In the genomic region with DNA sequence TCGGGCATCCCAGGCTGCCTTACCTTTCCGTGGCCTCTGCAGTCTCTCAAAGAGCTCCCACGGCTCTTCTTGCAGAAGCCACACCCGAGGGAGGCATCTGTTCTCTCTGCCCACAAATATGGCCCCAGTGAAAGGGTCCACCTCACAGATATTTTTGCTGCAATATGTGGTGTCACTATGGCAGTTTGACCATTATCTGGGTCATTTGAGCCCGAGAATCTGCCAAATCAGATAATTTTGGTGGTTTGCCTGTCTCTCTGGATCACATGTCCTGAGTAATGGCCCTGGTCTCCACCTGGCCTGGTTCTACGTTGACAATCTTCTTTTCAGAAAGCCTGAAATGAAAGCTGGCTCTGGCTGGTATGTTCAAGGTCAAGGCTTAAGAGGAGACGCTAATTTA, we compare ENCODE assay signal across 1 cellular context.
TF ChIP-seq lines count a peak whose summit lies in the region.

No MANE protein-coding gene starts in this region.

TF ChIP-seq in K562, 482 proteins besides CTCF, POLR2A, EP300 and RAD21 (continued from another document and continues in another):
- TF ChIP-seq, protein P1, sequence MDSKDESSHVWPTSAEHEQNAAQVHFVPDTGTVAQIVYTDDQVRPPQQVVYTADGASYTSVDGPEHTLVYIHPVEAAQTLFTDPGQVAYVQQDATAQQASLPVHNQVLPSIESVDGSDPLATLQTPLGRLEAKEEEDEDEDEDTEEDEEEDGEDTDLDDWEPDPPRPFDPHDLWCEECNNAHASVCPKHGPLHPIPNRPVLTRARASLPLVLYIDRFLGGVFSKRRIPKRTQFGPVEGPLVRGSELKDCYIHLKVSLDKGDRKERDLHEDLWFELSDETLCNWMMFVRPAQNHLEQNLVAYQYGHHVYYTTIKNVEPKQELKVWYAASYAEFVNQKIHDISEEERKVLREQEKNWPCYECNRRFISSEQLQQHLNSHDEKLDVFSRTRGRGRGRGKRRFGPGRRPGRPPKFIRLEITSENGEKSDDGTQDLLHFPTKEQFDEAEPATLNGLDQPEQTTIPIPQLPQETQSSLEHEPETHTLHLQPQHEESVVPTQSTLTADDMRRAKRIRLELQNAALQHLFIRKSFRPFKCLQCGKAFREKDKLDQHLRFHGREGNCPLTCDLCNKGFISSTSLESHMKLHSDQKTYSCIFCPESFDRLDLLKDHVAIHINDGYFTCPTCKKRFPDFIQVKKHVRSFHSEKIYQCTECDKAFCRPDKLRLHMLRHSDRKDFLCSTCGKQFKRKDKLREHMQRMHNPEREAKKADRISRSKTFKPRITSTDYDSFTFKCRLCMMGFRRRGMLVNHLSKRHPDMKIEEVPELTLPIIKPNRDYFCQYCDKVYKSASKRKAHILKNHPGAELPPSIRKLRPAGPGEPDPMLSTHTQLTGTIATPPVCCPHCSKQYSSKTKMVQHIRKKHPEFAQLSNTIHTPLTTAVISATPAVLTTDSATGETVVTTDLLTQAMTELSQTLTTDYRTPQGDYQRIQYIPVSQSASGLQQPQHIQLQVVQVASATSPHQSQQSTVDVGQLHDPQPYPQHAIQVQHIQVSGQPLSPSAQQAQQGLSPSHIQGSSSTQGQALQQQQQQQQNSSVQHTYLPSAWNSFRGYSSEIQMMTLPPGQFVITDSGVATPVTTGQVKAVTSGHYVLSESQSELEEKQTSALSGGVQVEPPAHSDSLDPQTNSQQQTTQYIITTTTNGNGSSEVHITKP (IDR thresholded peaks at IDR 0.05; ENCODE audit: partially characterized antibody): peak; percentile 41
- TF ChIP-seq, protein P2, sequence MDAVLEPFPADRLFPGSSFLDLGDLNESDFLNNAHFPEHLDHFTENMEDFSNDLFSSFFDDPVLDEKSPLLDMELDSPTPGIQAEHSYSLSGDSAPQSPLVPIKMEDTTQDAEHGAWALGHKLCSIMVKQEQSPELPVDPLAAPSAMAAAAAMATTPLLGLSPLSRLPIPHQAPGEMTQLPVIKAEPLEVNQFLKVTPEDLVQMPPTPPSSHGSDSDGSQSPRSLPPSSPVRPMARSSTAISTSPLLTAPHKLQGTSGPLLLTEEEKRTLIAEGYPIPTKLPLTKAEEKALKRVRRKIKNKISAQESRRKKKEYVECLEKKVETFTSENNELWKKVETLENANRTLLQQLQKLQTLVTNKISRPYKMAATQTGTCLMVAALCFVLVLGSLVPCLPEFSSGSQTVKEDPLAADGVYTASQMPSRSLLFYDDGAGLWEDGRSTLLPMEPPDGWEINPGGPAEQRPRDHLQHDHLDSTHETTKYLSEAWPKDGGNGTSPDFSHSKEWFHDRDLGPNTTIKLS (IDR thresholded peaks at IDR 0.05; ENCODE audit: borderline replicate concordance, low read depth): no peak
- TF ChIP-seq, protein P3, sequence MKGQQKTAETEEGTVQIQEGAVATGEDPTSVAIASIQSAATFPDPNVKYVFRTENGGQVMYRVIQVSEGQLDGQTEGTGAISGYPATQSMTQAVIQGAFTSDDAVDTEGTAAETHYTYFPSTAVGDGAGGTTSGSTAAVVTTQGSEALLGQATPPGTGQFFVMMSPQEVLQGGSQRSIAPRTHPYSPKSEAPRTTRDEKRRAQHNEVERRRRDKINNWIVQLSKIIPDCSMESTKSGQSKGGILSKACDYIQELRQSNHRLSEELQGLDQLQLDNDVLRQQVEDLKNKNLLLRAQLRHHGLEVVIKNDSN (CRISPR knock-in tag; IDR thresholded peaks at IDR 0.05): peak; percentile 60; the same call in 1 of the 2 replicates
- TF ChIP-seq, protein P4, sequence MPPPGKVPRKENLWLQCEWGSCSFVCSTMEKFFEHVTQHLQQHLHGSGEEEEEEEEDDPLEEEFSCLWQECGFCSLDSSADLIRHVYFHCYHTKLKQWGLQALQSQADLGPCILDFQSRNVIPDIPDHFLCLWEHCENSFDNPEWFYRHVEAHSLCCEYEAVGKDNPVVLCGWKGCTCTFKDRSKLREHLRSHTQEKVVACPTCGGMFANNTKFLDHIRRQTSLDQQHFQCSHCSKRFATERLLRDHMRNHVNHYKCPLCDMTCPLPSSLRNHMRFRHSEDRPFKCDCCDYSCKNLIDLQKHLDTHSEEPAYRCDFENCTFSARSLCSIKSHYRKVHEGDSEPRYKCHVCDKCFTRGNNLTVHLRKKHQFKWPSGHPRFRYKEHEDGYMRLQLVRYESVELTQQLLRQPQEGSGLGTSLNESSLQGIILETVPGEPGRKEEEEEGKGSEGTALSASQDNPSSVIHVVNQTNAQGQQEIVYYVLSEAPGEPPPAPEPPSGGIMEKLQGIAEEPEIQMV (tag; conservative IDR thresholded peaks at IDR 0.05; ENCODE audit: low read depth): no peak
- TF ChIP-seq KLF1 (tag; IDR thresholded peaks at IDR 0.05) (peak; percentile 78), HNRNPLL (IDR thresholded peaks at IDR 0.05; ENCODE audit: low read depth, low read length, poor library complexity, severe bottlenecking) (no peak), CBFA2T2 (conservative IDR thresholded peaks at IDR 0.05) (peak; percentile 62), ZBTB7A (IDR thresholded peaks at IDR 0.05; ENCODE audit: borderline replicate concordance, control insufficient read depth, low read depth, low read length) (peak; percentile 41; the same call in 1 of the 2 replicates), JUN (IDR thresholded peaks at IDR 0.05; ENCODE audit: borderline replicate concordance, low read depth, low read length) (no peak), JUN (CRISPR knock-in tag; IDR thresholded peaks at IDR 0.05; ENCODE audit: borderline replicate concordance) (no peak), TEAD4 (IDR thresholded peaks at IDR 0.05; ENCODE audit: low read length) (peak; percentile 82), TEAD4 (CRISPR knock-in tag; IDR thresholded peaks at IDR 0.05; ENCODE audit: borderline replicate concordance) (no peak), JUNB (CRISPR knock-in tag; conservative IDR thresholded peaks at IDR 0.05) (no peak), GATAD2B (IDR thresholded peaks at IDR 0.05; ENCODE audit: borderline replicate concordance) (no peak), RCOR1 (IDR thresholded peaks at IDR 0.05; ENCODE audit: borderline replicate concordance in 1 of 2, low read depth in 2 of 2, low read length in 2 of 2) (peak in 1 of 2 experiments; percentile 85; a peak in 2 of 4 replicates), PHTF2 (CRISPR knock-in tag; IDR thresholded peaks at IDR 0.05) (no peak), SRSF7 (optimal IDR thresholded peaks at IDR 0.05; ENCODE audit: low read depth, low read length) (no peak), ZNF134 (CRISPR knock-in tag; conservative IDR thresholded peaks at IDR 0.05) (0 out of 2 replicates have a peak, but pooled peaks have one; percentile 10), ZNF766 (CRISPR knock-in tag; conservative IDR thresholded peaks at IDR 0.05) (peak; percentile 84; the same call in 1 of the 2 replicates), KDM4B (IDR thresholded peaks at IDR 0.05; ENCODE audit: borderline replicate concordance in 2 of 2, low read depth in 1 of 2) (no peak), ARID2 (IDR thresholded peaks at IDR 0.05) (no peak), BHLHE40 (IDR thresholded peaks at IDR 0.05; ENCODE audit: low read length) (peak; percentile 59), ZNF23 (CRISPR knock-in tag; IDR thresholded peaks at IDR 0.05) (no peak), SMARCA5 (IDR thresholded peaks at IDR 0.05) (no peak), ZC3H11A (IDR thresholded peaks at IDR 0.05; ENCODE audit: low read depth, low read length) (no peak), MEIS2 (IDR thresholded peaks at IDR 0.05; ENCODE audit: partially characterized antibody) (peak; percentile 96), CREM (IDR thresholded peaks at IDR 0.05; ENCODE audit: low read depth) (peak; percentile 63), SMAD3 (CRISPR knock-in tag; conservative IDR thresholded peaks at IDR 0.05) (peak; percentile 79), ZC3H8 (IDR thresholded peaks at IDR 0.05) (no peak), PHF20 (IDR thresholded peaks at IDR 0.05; ENCODE audit: partially characterized antibody) (no peak), TAF15 (IDR thresholded peaks at IDR 0.05; ENCODE audit: low read depth, low read length) (no peak), EP400 (IDR thresholded peaks at IDR 0.05) (peak; percentile 68), TEAD1 (CRISPR knock-in tag; IDR thresholded peaks at IDR 0.05) (peak in 1 of 2 experiments; percentile 89; a peak in 2 of 4 replicates), PTTG1 (tag; IDR thresholded peaks at IDR 0.05; ENCODE audit: low read depth) (no peak), RHOXF2B (CRISPR knock-in tag; conservative IDR thresholded peaks at IDR 0.05) (no peak), RAD51 (IDR thresholded peaks at IDR 0.05; ENCODE audit: borderline replicate concordance, low read depth) (peak; percentile 72), TAF9B (IDR thresholded peaks at IDR 0.05; ENCODE audit: partially characterized antibody) (peak; percentile 64), SLC30A9 (CRISPR knock-in tag; IDR thresholded peaks at IDR 0.05) (no peak), ZFP1 (CRISPR knock-in tag; IDR thresholded peaks at IDR 0.05) (no peak), PCBP1 (IDR thresholded peaks at IDR 0.05; ENCODE audit: low read depth, low read length, poor library complexity, severe bottlenecking) (no peak)
- TF ChIP-seq, protein P5, sequence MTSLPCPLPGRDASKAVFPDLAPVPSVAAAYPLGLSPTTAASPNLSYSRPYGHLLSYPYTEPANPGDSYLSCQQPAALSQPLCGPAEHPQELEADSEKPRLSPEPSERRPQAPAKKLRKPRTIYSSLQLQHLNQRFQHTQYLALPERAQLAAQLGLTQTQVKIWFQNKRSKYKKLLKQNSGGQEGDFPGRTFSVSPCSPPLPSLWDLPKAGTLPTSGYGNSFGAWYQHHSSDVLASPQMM (CRISPR knock-in tag; IDR thresholded peaks at IDR 0.05): no peak
- TF ChIP-seq, protein P6, sequence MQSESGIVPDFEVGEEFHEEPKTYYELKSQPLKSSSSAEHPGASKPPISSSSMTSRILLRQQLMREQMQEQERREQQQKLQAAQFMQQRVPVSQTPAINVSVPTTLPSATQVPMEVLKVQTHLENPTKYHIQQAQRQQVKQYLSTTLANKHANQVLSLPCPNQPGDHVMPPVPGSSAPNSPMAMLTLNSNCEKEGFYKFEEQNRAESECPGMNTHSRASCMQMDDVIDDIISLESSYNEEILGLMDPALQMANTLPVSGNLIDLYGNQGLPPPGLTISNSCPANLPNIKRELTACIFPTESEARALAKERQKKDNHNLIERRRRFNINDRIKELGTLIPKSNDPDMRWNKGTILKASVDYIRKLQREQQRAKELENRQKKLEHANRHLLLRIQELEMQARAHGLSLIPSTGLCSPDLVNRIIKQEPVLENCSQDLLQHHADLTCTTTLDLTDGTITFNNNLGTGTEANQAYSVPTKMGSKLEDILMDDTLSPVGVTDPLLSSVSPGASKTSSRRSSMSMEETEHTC (IDR thresholded peaks at IDR 0.05): peak; percentile 95
- TF ChIP-seq, protein P7, sequence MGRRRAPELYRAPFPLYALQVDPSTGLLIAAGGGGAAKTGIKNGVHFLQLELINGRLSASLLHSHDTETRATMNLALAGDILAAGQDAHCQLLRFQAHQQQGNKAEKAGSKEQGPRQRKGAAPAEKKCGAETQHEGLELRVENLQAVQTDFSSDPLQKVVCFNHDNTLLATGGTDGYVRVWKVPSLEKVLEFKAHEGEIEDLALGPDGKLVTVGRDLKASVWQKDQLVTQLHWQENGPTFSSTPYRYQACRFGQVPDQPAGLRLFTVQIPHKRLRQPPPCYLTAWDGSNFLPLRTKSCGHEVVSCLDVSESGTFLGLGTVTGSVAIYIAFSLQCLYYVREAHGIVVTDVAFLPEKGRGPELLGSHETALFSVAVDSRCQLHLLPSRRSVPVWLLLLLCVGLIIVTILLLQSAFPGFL (CRISPR knock-in tag; IDR thresholded peaks at IDR 0.05): no peak
- TF ChIP-seq, protein P8, sequence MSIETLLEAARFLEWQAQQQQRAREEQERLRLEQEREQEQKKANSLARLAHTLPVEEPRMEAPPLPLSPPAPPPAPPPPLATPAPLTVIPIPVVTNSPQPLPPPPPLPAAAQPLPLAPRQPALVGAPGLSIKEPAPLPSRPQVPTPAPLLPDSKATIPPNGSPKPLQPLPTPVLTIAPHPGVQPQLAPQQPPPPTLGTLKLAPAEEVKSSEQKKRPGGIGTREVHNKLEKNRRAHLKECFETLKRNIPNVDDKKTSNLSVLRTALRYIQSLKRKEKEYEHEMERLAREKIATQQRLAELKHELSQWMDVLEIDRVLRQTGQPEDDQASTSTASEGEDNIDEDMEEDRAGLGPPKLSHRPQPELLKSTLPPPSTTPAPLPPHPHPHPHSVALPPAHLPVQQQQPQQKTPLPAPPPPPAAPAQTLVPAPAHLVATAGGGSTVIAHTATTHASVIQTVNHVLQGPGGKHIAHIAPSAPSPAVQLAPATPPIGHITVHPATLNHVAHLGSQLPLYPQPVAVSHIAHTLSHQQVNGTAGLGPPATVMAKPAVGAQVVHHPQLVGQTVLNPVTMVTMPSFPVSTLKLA (conservative IDR thresholded peaks at IDR 0.05): peak in 1 of 2 experiments; percentile 54; a peak in 2 of 4 replicates
- TF ChIP-seq, protein P9, sequence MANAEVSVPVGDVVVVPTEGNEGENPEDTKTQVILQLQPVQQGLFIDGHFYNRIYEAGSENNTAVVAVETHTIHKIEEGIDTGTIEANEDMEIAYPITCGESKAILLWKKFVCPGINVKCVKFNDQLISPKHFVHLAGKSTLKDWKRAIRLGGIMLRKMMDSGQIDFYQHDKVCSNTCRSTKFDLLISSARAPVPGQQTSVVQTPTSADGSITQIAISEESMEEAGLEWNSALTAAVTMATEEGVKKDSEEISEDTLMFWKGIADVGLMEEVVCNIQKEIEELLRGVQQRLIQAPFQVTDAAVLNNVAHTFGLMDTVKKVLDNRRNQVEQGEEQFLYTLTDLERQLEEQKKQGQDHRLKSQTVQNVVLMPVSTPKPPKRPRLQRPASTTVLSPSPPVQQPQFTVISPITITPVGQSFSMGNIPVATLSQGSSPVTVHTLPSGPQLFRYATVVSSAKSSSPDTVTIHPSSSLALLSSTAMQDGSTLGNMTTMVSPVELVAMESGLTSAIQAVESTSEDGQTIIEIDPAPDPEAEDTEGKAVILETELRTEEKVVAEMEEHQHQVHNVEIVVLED (CRISPR knock-in tag; IDR thresholded peaks at IDR 0.05): peak; percentile 41; the same call in 1 of the 2 replicates
- TF ChIP-seq, protein P10, sequence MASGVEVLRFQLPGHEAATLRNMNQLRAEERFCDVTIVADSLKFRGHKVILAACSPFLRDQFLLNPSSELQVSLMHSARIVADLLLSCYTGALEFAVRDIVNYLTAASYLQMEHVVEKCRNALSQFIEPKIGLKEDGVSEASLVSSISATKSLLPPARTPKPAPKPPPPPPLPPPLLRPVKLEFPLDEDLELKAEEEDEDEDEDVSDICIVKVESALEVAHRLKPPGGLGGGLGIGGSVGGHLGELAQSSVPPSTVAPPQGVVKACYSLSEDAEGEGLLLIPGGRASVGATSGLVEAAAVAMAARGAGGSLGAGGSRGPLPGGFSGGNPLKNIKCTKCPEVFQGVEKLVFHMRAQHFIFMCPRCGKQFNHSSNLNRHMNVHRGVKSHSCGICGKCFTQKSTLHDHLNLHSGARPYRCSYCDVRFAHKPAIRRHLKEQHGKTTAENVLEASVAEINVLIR (CRISPR knock-in tag; IDR thresholded peaks at IDR 0.05): peak; percentile 43; the same call in 1 of the 2 replicates
- TF ChIP-seq, protein P11, sequence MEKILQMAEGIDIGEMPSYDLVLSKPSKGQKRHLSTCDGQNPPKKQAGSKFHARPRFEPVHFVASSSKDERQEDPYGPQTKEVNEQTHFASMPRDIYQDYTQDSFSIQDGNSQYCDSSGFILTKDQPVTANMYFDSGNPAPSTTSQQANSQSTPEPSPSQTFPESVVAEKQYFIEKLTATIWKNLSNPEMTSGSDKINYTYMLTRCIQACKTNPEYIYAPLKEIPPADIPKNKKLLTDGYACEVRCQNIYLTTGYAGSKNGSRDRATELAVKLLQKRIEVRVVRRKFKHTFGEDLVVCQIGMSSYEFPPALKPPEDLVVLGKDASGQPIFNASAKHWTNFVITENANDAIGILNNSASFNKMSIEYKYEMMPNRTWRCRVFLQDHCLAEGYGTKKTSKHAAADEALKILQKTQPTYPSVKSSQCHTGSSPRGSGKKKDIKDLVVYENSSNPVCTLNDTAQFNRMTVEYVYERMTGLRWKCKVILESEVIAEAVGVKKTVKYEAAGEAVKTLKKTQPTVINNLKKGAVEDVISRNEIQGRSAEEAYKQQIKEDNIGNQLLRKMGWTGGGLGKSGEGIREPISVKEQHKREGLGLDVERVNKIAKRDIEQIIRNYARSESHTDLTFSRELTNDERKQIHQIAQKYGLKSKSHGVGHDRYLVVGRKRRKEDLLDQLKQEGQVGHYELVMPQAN (IDR thresholded peaks at IDR 0.05; ENCODE audit: borderline replicate concordance): no peak
